Comparison of ENCODE assay signal across 11 cellular contexts in genomic region chr14:43198465-43198864, GRCh38.
"Had no signal": no experiment of that assay in that cellular context is flagged by ENCODE, and none has a peak within 500 bp of the region (broad histone marks: within the 10 kb centered on the region; RNA-seq: fewer than 3 reads in every experiment).

No MANE protein-coding gene starts in this region.

- H3K36me3 ChIP-seq: HAP-1 had no signal

- FAIRE-seq: H1, H54 had no signal

- H3K9ac ChIP-seq: GM23248 had no signal

- H3K4me2 ChIP-seq: GM23338 had no signal

- H2AFZ ChIP-seq: GM23248 had no signal

- H3K4me1 ChIP-seq: HAP-1 had no signal

- DNase-seq: GM23248, GOT3, H7, H9, HCEC 1CT, HFFc6 had no signal

- H3K9me3 ChIP-seq: HAP-1 had no signal

- ATAC-seq: GM23338, HCT116 had no signal

- H3K27ac ChIP-seq: GM23248 had no signal

- H3K4me3 ChIP-seq: GM23248, GM23338, HAP-1 had no signal
